In the genomic region with DNA sequence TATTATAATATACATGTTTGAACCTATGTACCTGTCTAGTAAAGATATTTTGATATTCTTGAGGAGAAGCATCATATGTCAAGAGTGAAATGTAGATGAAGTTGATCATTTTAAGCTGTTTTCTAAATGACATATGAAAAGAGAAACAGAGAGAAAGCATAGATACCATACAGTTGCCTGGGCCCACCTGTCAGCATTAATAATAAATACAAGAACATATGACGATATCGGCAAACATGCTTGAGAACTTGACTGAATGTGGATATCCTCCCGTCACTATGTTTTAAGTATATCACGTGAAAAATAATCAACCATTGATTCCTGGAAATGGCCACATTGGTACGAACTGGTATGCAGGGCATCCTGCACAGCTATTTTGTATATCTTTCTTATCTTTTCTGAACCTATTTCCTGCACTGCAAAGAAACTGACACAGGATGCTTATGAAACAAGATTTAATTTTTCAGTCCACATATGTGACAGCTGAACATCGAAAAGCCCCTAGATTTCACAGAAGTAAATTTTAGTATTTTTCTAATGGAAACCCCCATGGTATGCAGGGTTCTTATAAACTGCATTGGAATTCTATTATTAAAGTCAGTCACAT, we compare ENCODE assay signal across 15 cellular contexts. TPM values are rescaled to one million over a fixed set of nuclear protein-coding genes. Genes with fewer than 3 reads are reported as not detected.
DNase-seq lines count a peak whose midpoint lies in the region; ATAC-seq and TF ChIP-seq lines count a peak whose summit lies in the region.
"Had no signal": no experiment of that assay in that cellular context is flagged by ENCODE, and none has a peak within 500 bp of the region (broad histone marks: within the 10 kb centered on the region; RNA-seq: fewer than 3 reads in every experiment).

No MANE protein-coding gene starts in this region.

- H3K4me3 Mint-ChIP-seq in activated CD4-positive, alpha-beta T cell treated with anti-CD3 and anti-CD28 coated beads, Interleukin-2, amount 10 ng/mL, durations not matched to agents 24 days and 14 days = no peak overlapping the region
- H3K4me3 Mint-ChIP-seq in natural killer cell = no peak overlapping the region

- H3K36me3 ChIP-seq in OCI-LY3 (replicated peaks; ENCODE audit: low read depth, low read length) = no peaks in the 10 kb centered on the region
- H3K36me3 ChIP-seq: HAP-1 had no signal

- no peaks in the 10 kb centered on the region for H3K9me3 ChIP-seq in OCI-LY3 (ENCODE audit: insufficient read depth, low read length)
- H3K9me3 ChIP-seq: HAP-1 had no signal

- peak overlapping the region; percentile 20 for H3K27ac Mint-ChIP-seq in activated CD4-positive, alpha-beta T cell treated with anti-CD3 and anti-CD28 coated beads, Interleukin-2, amount 10 ng/mL, durations not matched to agents 24 days and 14 days
- peak overlapping the region; percentile 5 to 15 for H3K27ac Mint-ChIP-seq in natural killer cell

- intact Hi-C loops in activated CD4-positive, alpha-beta T cell treated with anti-CD3 and anti-CD28 coated beads, Interleukin-2, amount 10 ng/mL, durations not matched to agents 24 days and 14 days (cut with micrococcal nuclease) = no loop called here
- intact Hi-C loops in natural killer cell (cut with micrococcal nuclease) = no loop called here

- DNase-seq in activated CD4-positive, alpha-beta T cell treated with anti-CD3 and anti-CD28 coated beads, Interleukin-2, amount 10 ng/mL, durations not matched to agents 24 days and 14 days = no peak
- DNase-seq in activated CD4-positive, alpha-beta T cell treated with anti-CD3 and anti-CD28 coated beads for 4 hours = no peak
- no peak for DNase-seq in natural killer cell
- DNase-seq in hypothalamus (lab: John Stamatoyannopoulos, UW) = no peak
- DNase-seq in COLO668 (lab: John Stamatoyannopoulos, UW; ENCODE audit: unreplicated experiment) = no peak
- DNase-seq: caudate nucleus, DMS153, MV-4-11, NCI-H510A, RPMI8226 had no signal

- peaks cover 16% of the 10 kb centered on the region for H3K9me3 Mint-ChIP-seq in activated CD4-positive, alpha-beta T cell treated with anti-CD3 and anti-CD28 coated beads, Interleukin-2, amount 10 ng/mL, durations not matched to agents 24 days and 14 days
- no peaks in the 10 kb centered on the region for H3K9me3 Mint-ChIP-seq in natural killer cell

- peak overlapping the region; percentile 79 for H3K4me2 ChIP-seq in OCI-LY3 (ENCODE audit: low read length)

- ATAC-seq in GM21529 (IDR thresholded peaks at IDR 0.05; ENCODE audit: unreplicated experiment) = peak; percentile 16
- ATAC-seq in natural killer cell = peak; percentile 34 to 64 (median 61)
- ATAC-seq in HG02870 (IDR thresholded peaks at IDR 0.05; ENCODE audit: unreplicated experiment) = no peak
- ATAC-seq: esophagus mucosa had no signal

- H2AFZ ChIP-seq in OCI-LY3 (ENCODE audit: low read depth, low read length) = peak overlapping the region; percentile 35

- no peaks in the 10 kb centered on the region for H4K20me1 ChIP-seq in OCI-LY3 (ENCODE audit: insufficient read depth, low read length)

- TF ChIP-seq CTCF in OCI-LY3 (IDR thresholded peaks at IDR 0.05; ENCODE audit: low read depth, low read length) (no peak), natural killer cell (IDR thresholded peaks at IDR 0.05) (no peak)

- H3K27ac ChIP-seq in OCI-LY3 (ENCODE audit: low read length) = peak overlapping the region; percentile 90

- peak overlapping the region; percentile 50 for H3K4me3 ChIP-seq in OCI-LY3 (ENCODE audit: low read length)
- H3K4me3 ChIP-seq: HAP-1 had no signal

- peaks cover 2% of the 10 kb centered on the region for H3K36me3 Mint-ChIP-seq in activated CD4-positive, alpha-beta T cell treated with anti-CD3 and anti-CD28 coated beads, Interleukin-2, amount 10 ng/mL, durations not matched to agents 24 days and 14 days (ENCODE audit: low read depth)
- no peaks in the 10 kb centered on the region for H3K36me3 Mint-ChIP-seq in natural killer cell

- H3K27me3 ChIP-seq in OCI-LY3 (ENCODE audit: low read depth, low read length) = no peaks in the 10 kb centered on the region

- peaks cover 21% of the 10 kb centered on the region for H3K4me1 Mint-ChIP-seq in activated CD4-positive, alpha-beta T cell treated with anti-CD3 and anti-CD28 coated beads, Interleukin-2, amount 10 ng/mL, durations not matched to agents 24 days and 14 days
- H3K4me1 Mint-ChIP-seq in natural killer cell = peaks cover 23 to 29% of the 10 kb centered on the region in 2 donors

- no peaks in the 10 kb centered on the region for H3K79me2 ChIP-seq in OCI-LY3 (ENCODE audit: low read length)

- peaks cover 92% of the 10 kb centered on the region for H3K4me1 ChIP-seq in OCI-LY3 (ENCODE audit: low read length)

- peaks cover 3% of the 10 kb centered on the region for H3K27me3 Mint-ChIP-seq in activated CD4-positive, alpha-beta T cell treated with anti-CD3 and anti-CD28 coated beads, Interleukin-2, amount 10 ng/mL, durations not matched to agents 24 days and 14 days
- no peaks in the 10 kb centered on the region for H3K27me3 Mint-ChIP-seq in natural killer cell (ENCODE audit: low read depth in 2 of 2)

- H3K9ac ChIP-seq in OCI-LY3 (ENCODE audit: low read length) = peak overlapping the region; percentile 36

RNA-seq across cellular contexts. Expression of gene RGS1, which starts 22.9 kb away (rescaled TPM):
- 5.1 and 6.4 TPM in 2 replicates for total RNA-seq in activated CD4-positive, alpha-beta T cell treated with anti-CD3 and anti-CD28 coated beads, Interleukin-2, amount 10 ng/mL, durations not matched to agents 24 days and 14 days
- total RNA-seq in natural killer cell = 100 to 1,000 TPM; 306 to 365 (median 343) TPM

Comparison
In these comparisons a context has a peak if more than half of its experiments do, and no peak if none do; other contexts are left out.
1. RNA of gene RGS1, which starts 22.9 kb away (total RNA-seq): 306 to 365 TPM in natural killer cell; 5.1 to 6.4 TPM in activated CD4-positive, alpha-beta T cell treated with anti-CD3 and anti-CD28 coated beads, Interleukin-2, amount 10 ng/mL, durations not matched to agents 24 days and 14 days; every median in the first group is over 10 times any median in the second.